Comparison of ENCODE assay signal across 13 cellular contexts in the genomic region with DNA sequence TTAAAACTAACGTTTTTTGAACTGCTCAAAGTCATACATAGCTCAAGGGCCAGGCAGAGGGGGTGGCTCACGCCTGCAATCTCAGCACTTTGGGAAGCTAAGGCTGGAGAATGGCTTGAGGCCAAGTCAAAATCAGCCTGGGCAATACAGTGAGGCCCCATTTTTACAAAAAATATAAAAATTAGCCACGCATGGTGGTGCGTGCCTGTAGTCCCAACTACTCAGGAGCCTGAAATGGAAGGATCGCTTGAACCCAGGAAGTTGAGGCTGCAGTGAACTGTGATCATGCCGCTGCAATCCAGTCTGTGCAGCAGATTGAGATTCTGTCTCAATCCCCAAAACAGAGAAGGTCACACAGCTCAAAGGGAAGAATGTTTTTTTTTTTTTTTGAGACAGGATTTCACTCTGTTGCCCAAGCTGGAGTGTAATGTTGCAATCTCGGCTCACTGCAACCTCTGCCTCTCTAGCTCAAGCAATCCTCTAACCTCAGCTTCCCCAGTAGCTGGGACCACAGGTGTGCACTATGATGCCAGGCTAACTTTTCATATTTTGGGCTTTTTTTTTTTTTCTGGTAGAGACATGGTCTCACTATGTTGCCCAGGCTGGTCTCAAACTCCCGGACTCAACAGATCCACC. TPM values are rescaled to one million over a fixed set of nuclear protein-coding genes. Genes with fewer than 3 reads are reported as not detected.
DNase-seq lines count a peak whose midpoint lies in the region; ATAC-seq, FAIRE-seq and TF ChIP-seq lines count a peak whose summit lies in the region.
"Had no signal": no experiment of that assay in that cellular context is flagged by ENCODE, and none has a peak within 500 bp of the region (broad histone marks: within the 10 kb centered on the region; RNA-seq: fewer than 3 reads in every experiment).

No MANE protein-coding gene starts in this region.

- intact Hi-C loops in MCF 10A (cut with micrococcal nuclease) = no loop called here
- intact Hi-C loops in mammary epithelial cell (cut with micrococcal nuclease) = loop anchor here (5.0 kb wide), 1 partner anchor 94 kb away; no protein-coding TSS in a partner anchor
- intact Hi-C loops in HepG2 (cut with micrococcal nuclease; ENCODE audit: unreplicated experiment) = no loop called here
- intact Hi-C loops in prostate gland (cut with DNase I) = loop anchor here (5.0 kb wide), 1 partner anchor 44 kb away; a partner anchor contains a TSS
- intact Hi-C loops in head of caudate nucleus (cut with DNase I) = no loop called here

- DNase-seq in MCF 10A (ENCODE audit: unreplicated experiment) (peak; percentile 57), mammary epithelial cell (no peak), HepG2 (ENCODE audit: low spot score) (peak; percentile 74), type B pancreatic cell (ENCODE audit: extremely low spot score, unreplicated experiment) (no peak), prostate gland (ENCODE audit: low spot score) (no peak), head of caudate nucleus (no peak)
- DNase-seq: activated effector memory CD4-positive, alpha-beta T cell treated with Interleukin-2 at 50 U/mL for 16 hours; dorsolateral prefrontal cortex; NCI-H1417 treated with DMSO at 0.1 percent for 48 hours; stimulated activated CD4-positive, alpha-beta T cell treated with anti-CD3 and anti-CD28 coated beads, Interleukin-2, amount 100 ng/mL, for 24 hours had no signal

- H3K27ac Mint-ChIP-seq in MCF 10A (ENCODE audit: low read depth, unreplicated experiment) (no peak overlapping the region), type B pancreatic cell (no peak overlapping the region)
- H3K27ac Mint-ChIP-seq in activated naive CD8-positive, alpha-beta T cell = peak overlapping the region; percentile 34

- no peak overlapping the region for H3K4me3 ChIP-seq in mammary epithelial cell (replicated peaks in 1 of 3; ENCODE audit: insufficient read depth in 1 of 3, low read depth in 2 of 3, low read length in 3 of 3)
- no peak overlapping the region for H3K4me3 ChIP-seq in HepG2 (replicated peaks in 1 of 3; ENCODE audit: insufficient read depth in 1 of 3, low read depth in 2 of 3, low read length in 3 of 3)
- no peak overlapping the region for H3K4me3 ChIP-seq in prostate gland
- H3K4me3 ChIP-seq: suprapubic skin had no signal

- FAIRE-seq in HepG2 (lab: Jason Lieb, UNC) = peak; percentile 68

- no TSS peak for BruUV-seq in MCF 10A (replicated peaks; lab: Mats Ljungman, UMichigan)
- BruUV-seq in mammary epithelial cell (replicated peaks; lab: Mats Ljungman, UMichigan) = no TSS peak
- BruUV-seq in HepG2 (replicated peaks; lab: Mats Ljungman, UMichigan) = no TSS peak

- H2AFZ ChIP-seq in mammary epithelial cell (ENCODE audit: low read depth, low read length) (no peak overlapping the region), HepG2 (ENCODE audit: low read length) (no peak overlapping the region)

- dilution Hi-C loops in mammary epithelial cell (cut with HindIII; ENCODE audit: low sequenced_read_pairs) = loop anchor here (5.0 kb wide), 1 partner anchor 41 kb away; a partner anchor contains a TSS

- no peaks in the 10 kb centered on the region for H4K20me1 ChIP-seq in mammary epithelial cell (ENCODE audit: insufficient read depth, low read length)
- H4K20me1 ChIP-seq in HepG2 (ENCODE audit: insufficient read depth, low read length) = no peaks in the 10 kb centered on the region

- no peak overlapping the region for H3K27ac ChIP-seq in mammary epithelial cell (ENCODE audit: insufficient read depth, low read depth, low read length)
- peak overlapping the region; percentile 5 for H3K27ac ChIP-seq in HepG2 (ENCODE audit: extremely low read length, insufficient read depth, low read length)
- no peak overlapping the region for H3K27ac ChIP-seq in prostate gland
- H3K27ac ChIP-seq: suprapubic skin had no signal

- H3K9me3 Mint-ChIP-seq in MCF 10A (ENCODE audit: unreplicated experiment) = no peaks in the 10 kb centered on the region
- H3K9me3 Mint-ChIP-seq in activated naive CD8-positive, alpha-beta T cell (ENCODE audit: low read depth) = no peaks in the 10 kb centered on the region
- no peaks in the 10 kb centered on the region for H3K9me3 Mint-ChIP-seq in type B pancreatic cell

- H3K9me3 ChIP-seq in mammary epithelial cell (replicated peaks; ENCODE audit: insufficient read depth, low read length) (no peaks in the 10 kb centered on the region), HepG2 (ENCODE audit: low read length) (no peaks in the 10 kb centered on the region), prostate gland (no peaks in the 10 kb centered on the region)
- H3K9me3 ChIP-seq: suprapubic skin had no signal

- H3K36me3 ChIP-seq in mammary epithelial cell (ENCODE audit: insufficient read depth, low read length) (peaks cover 12% of the 10 kb centered on the region), HepG2 (replicated peaks in 1 of 2; ENCODE audit: control insufficient read depth in 1 of 2, insufficient read depth in 2 of 2, low read length in 2 of 2) (peaks cover 11 to 25% of the 10 kb centered on the region in 2 experiments; a peak in 4 of 5 replicates), prostate gland (peaks cover 0 to 5% of the 10 kb centered on the region in 2 donors)

- TF ChIP-seq CTCF in MCF 10A (IDR thresholded peaks at IDR 0.05; ENCODE audit: unreplicated experiment) (no peak), mammary epithelial cell (conservative IDR thresholded peaks at IDR 0.05 in 1 of 2, IDR thresholded peaks at IDR 0.05 in 1 of 2; ENCODE audit: extremely low read depth in 1 of 2, insufficient read depth in 1 of 2, low read depth in 1 of 2, low read length in 2 of 2) (no peak), HepG2 (CRISPR knock-in tag; IDR thresholded peaks at IDR 0.05) (no peak), type B pancreatic cell (conservative IDR thresholded peaks at IDR 0.05) (no peak), prostate gland (IDR thresholded peaks at IDR 0.05) (no peak)

- no peak for TF ChIP-seq RAD21 in HepG2 (CRISPR knock-in tag; IDR thresholded peaks at IDR 0.05)

- in situ Hi-C loops in mammary epithelial cell (cut with MboI; ENCODE audit: low sequenced_read_pairs in 2 of 2) (no loop called here), HepG2 (cut with HindIII; ENCODE audit: extremely low pct_ligation_motif_present, low pct_unique_long_range_greater_than_20kb) (no loop called here)

- H3K27me3 Mint-ChIP-seq in MCF 10A (ENCODE audit: insufficient read depth, unreplicated experiment) (no peaks in the 10 kb centered on the region), type B pancreatic cell (peaks cover 4% of the 10 kb centered on the region)
- H3K27me3 Mint-ChIP-seq in activated naive CD8-positive, alpha-beta T cell = no peaks in the 10 kb centered on the region

- H3K4me1 ChIP-seq in mammary epithelial cell (ENCODE audit: insufficient read depth, low read length) = peaks cover 13% of the 10 kb centered on the region
- peaks cover 33% of the 10 kb centered on the region for H3K4me1 ChIP-seq in HepG2 (ENCODE audit: insufficient read depth, low read length)
- H3K4me1 ChIP-seq in prostate gland (replicated peaks) = no peaks in the 10 kb centered on the region

- POLR2A ChIA-PET in MCF 10A (lab: Yijun Ruan, JAX) (interaction anchor here (0.6 to 5.2 kb wide), 13 partner anchors 8 to 1007 kb away, joined by 3 to 90 read pairs (median 4); a partner anchor contains a TSS), HepG2 (lab: Yijun Ruan, JAX) (interaction anchor here (0.6 to 4.9 kb wide), 15 partner anchors 11 to 645 kb away, joined by 3 to 42 read pairs (median 5); a partner anchor contains a TSS)

- H3K9ac ChIP-seq in mammary epithelial cell (ENCODE audit: insufficient read depth, low read length) = no peak overlapping the region
- H3K9ac ChIP-seq in HepG2 (ENCODE audit: insufficient read depth, low read depth, low read length) = peak overlapping the region; percentile 3; the same call in 1 of the 2 replicates

- TF ChIP-seq POLR2A in HepG2 (IDR thresholded peaks at IDR 0.05; ENCODE audit: insufficient read depth in 1 of 2, low read depth in 2 of 2, low read length in 2 of 2) (no peak), prostate gland (IDR thresholded peaks at IDR 0.05) (no peak)

- H3K36me3 Mint-ChIP-seq in MCF 10A (ENCODE audit: insufficient read depth, unreplicated experiment) (peaks cover 67% of the 10 kb centered on the region), type B pancreatic cell (peaks cover 25% of the 10 kb centered on the region)
- peaks cover 12% of the 10 kb centered on the region for H3K36me3 Mint-ChIP-seq in activated naive CD8-positive, alpha-beta T cell

- ATAC-seq in HepG2 = peak; percentile 77
- no peak for ATAC-seq in GM18498 (IDR thresholded peaks at IDR 0.05; ENCODE audit: unreplicated experiment)

- WGBS in mammary epithelial cell (ENCODE audit: low coverage, missing lambda C conversion rate) = 92% methylated on average over 6 of the region's 8 CpGs
- 46% methylated on average over 8 of the region's 8 CpGs for WGBS in HepG2 (ENCODE audit: low lambda C conversion rate)
- WGBS in prostate gland = 77% methylated on average over 8 of the region's 8 CpGs

- no peak overlapping the region for H3K4me3 Mint-ChIP-seq in MCF 10A (ENCODE audit: unreplicated experiment)
- H3K4me3 Mint-ChIP-seq in activated naive CD8-positive, alpha-beta T cell = peak overlapping the region; percentile 35
- H3K4me3 Mint-ChIP-seq in type B pancreatic cell = peak overlapping the region; percentile 22

- H3K27me3 ChIP-seq in mammary epithelial cell (ENCODE audit: insufficient read depth, low read length) (no peaks in the 10 kb centered on the region), HepG2 (ENCODE audit: control insufficient read depth in 1 of 2, insufficient read depth in 2 of 2, low read length in 2 of 2) (no peaks in the 10 kb centered on the region), prostate gland (replicated peaks; ENCODE audit: insufficient read depth) (no peaks in the 10 kb centered on the region)
- H3K27me3 ChIP-seq: dorsolateral prefrontal cortex, suprapubic skin had no signal

- TF ChIP-seq EP300 in HepG2 (IDR thresholded peaks at IDR 0.05; ENCODE audit: low read depth in 2 of 2, low read length in 2 of 2) (peak; percentile 42 to 44; a peak in 1 of 4 replicates), HepG2 (CRISPR knock-in tag; IDR thresholded peaks at IDR 0.05; ENCODE audit: borderline replicate concordance) (no peak)

- H3K4me1 Mint-ChIP-seq in MCF 10A (ENCODE audit: insufficient read depth, unreplicated experiment) = peaks cover 13% of the 10 kb centered on the region
- H3K4me1 Mint-ChIP-seq in activated naive CD8-positive, alpha-beta T cell (ENCODE audit: low read depth) = peaks cover 62% of the 10 kb centered on the region
- peaks cover 33% of the 10 kb centered on the region for H3K4me1 Mint-ChIP-seq in type B pancreatic cell (ENCODE audit: unreplicated experiment)

- H3K4me2 ChIP-seq in mammary epithelial cell (ENCODE audit: insufficient read depth, low read depth, low read length) (no peak overlapping the region), HepG2 (ENCODE audit: low read depth, low read length) (peak overlapping the region; percentile 28)

- CTCF ChIA-PET in MCF 10A (lab: Yijun Ruan, JAX) = interaction anchor here (0.6 to 4.0 kb wide), 12 partner anchors 12 to 1523 kb away, joined by 3 to 35 read pairs (median 3); a partner anchor contains a TSS
- CTCF ChIA-PET in mammary epithelial cell (lab: Charles Lee; ENCODE audit: low non-redundant PET) = no interaction called here
- CTCF ChIA-PET in HepG2 (lab: Yijun Ruan, JAX; ENCODE audit: low intra/inter-chr PET ratio, low total read pairs) = no interaction called here

- H3K79me2 ChIP-seq in mammary epithelial cell (ENCODE audit: insufficient read depth, low read length) (peaks cover 62% of the 10 kb centered on the region), HepG2 (ENCODE audit: insufficient read depth, low read length) (no peaks in the 10 kb centered on the region)

RNA-seq across cellular contexts. Expression of a gene that starts 2.9 kb away (rescaled TPM):
- total RNA-seq in MCF 10A (2022) = 57.6 and 60.6 TPM in 2 replicates
- 10 to 100 TPM; 38.7 to 55.8 TPM for total RNA-seq in mammary epithelial cell
- 52.0 TPM for polyA plus RNA-seq in mammary epithelial cell
- 53.5 TPM for polyA minus RNA-seq in mammary epithelial cell
- total RNA-seq in HepG2 (2016; rRNA removed; fragmentation: Illumina TruSeq; extraction: Trizol) = 0.52 and 1.5 TPM in 2 replicates
- 1.3 and 3.6 TPM in 2 replicates for total RNA-seq in HepG2 (2016; cell fraction: cytosol; rRNA removed; fragmentation: Illumina TruSeq; extraction: Trizol; ENCODE audit: low read depth)
- 0.61 and 1.6 TPM in 2 replicates for total RNA-seq in HepG2 (2016; cell fraction: insoluble cytoplasmic fraction; rRNA removed; fragmentation: Illumina TruSeq; extraction: Trizol)
- 0.71 and 0.76 TPM in 2 replicates for total RNA-seq in HepG2 (2016; cell fraction: membrane; rRNA removed; fragmentation: Illumina TruSeq; extraction: Trizol)
- 1.2 and 2.0 TPM in 2 replicates for total RNA-seq in HepG2 (2016; cell fraction: nucleus; rRNA removed; fragmentation: Illumina TruSeq; extraction: Trizol)
- polyA plus RNA-seq in HepG2 (2011; rRNA removed) = 2.1 and 2.9 TPM in 2 replicates
- polyA plus RNA-seq in HepG2 (2011; cell fraction: cytosol; rRNA removed) = 0.87 and 0.90 TPM in 2 replicates
- polyA plus RNA-seq in HepG2 (2011; cell fraction: nucleus; rRNA removed) = 7.7 and 10.1 TPM in 2 replicates
- polyA plus RNA-seq in HepG2 (2012) = 2.0 and 2.8 TPM in 2 replicates
- 0.17 and 0.28 TPM in 2 replicates for polyA plus RNA-seq in HepG2 (2016; cell fraction: cytosol; fragmentation: Illumina TruSeq; extraction: Trizol; ENCODE audit: low read depth)
- polyA plus RNA-seq in HepG2 (2016; cell fraction: insoluble cytoplasmic fraction; fragmentation: Illumina TruSeq; extraction: Trizol; ENCODE audit: low read depth) = 0.76 and 1.0 TPM in 2 replicates
- polyA plus RNA-seq in HepG2 (2016; cell fraction: membrane; fragmentation: Illumina TruSeq; extraction: Trizol; ENCODE audit: low read depth) = 0.27 and 0.43 TPM in 2 replicates
- polyA plus RNA-seq in HepG2 (2016; cell fraction: nucleus; fragmentation: Illumina TruSeq; extraction: Trizol; ENCODE audit: insufficient read depth, low read depth) = 3.6 and 4.3 TPM in 2 replicates
- polyA minus RNA-seq in HepG2 (2011; rRNA and poly(A)+ RNA removed; ENCODE audit: low replicate concordance) = 5.4 and 70.7 TPM in 2 replicates
- 0.97 and 1.6 TPM in 2 replicates for polyA minus RNA-seq in HepG2 (2011; cell fraction: cytosol; rRNA and poly(A)+ RNA removed)
- polyA minus RNA-seq in HepG2 (2011; cell fraction: nucleus; rRNA and poly(A)+ RNA removed) = 14.7 and 14.8 TPM in 2 replicates
- 91.5 and 102 TPM in 2 replicates for total RNA-seq in type B pancreatic cell (ENCODE audit: low replicate concordance)
- total RNA-seq in prostate gland = 100 to 1,000 TPM; 170 to 463 TPM

RNA-seq across cellular contexts. Expression of a gene that starts 13.2 kb away (rescaled TPM):
- total RNA-seq in MCF 10A (2022) = 175 and 201 TPM in 2 replicates
- 100 to 1,000 TPM in 1 of 2 donors, 10 to 100 TPM in 1; 61.3 to 120 TPM for total RNA-seq in mammary epithelial cell
- polyA plus RNA-seq in mammary epithelial cell = 217 TPM
- 327 TPM for polyA minus RNA-seq in mammary epithelial cell
- 210 and 289 TPM in 2 replicates for total RNA-seq in HepG2 (2016; rRNA removed; fragmentation: Illumina TruSeq; extraction: Trizol)
- total RNA-seq in HepG2 (2016; cell fraction: cytosol; rRNA removed; fragmentation: Illumina TruSeq; extraction: Trizol; ENCODE audit: low read depth) = 154 and 171 TPM in 2 replicates
- 224 and 314 TPM in 2 replicates for total RNA-seq in HepG2 (2016; cell fraction: insoluble cytoplasmic fraction; rRNA removed; fragmentation: Illumina TruSeq; extraction: Trizol)
- 131 and 139 TPM in 2 replicates for total RNA-seq in HepG2 (2016; cell fraction: membrane; rRNA removed; fragmentation: Illumina TruSeq; extraction: Trizol)
- 137 and 144 TPM in 2 replicates for total RNA-seq in HepG2 (2016; cell fraction: nucleus; rRNA removed; fragmentation: Illumina TruSeq; extraction: Trizol)
- 329 and 354 TPM in 2 replicates for polyA plus RNA-seq in HepG2 (2011; rRNA removed)
- polyA plus RNA-seq in HepG2 (2011; cell fraction: cytosol; rRNA removed) = 348 and 362 TPM in 2 replicates
- 327 and 362 TPM in 2 replicates for polyA plus RNA-seq in HepG2 (2011; cell fraction: nucleus; rRNA removed)
- polyA plus RNA-seq in HepG2 (2012) = 137 and 192 TPM in 2 replicates
- 39.5 and 40.9 TPM in 2 replicates for polyA plus RNA-seq in HepG2 (2016; cell fraction: cytosol; fragmentation: Illumina TruSeq; extraction: Trizol; ENCODE audit: low read depth)
- polyA plus RNA-seq in HepG2 (2016; cell fraction: insoluble cytoplasmic fraction; fragmentation: Illumina TruSeq; extraction: Trizol; ENCODE audit: low read depth) = 294 and 308 TPM in 2 replicates
- polyA plus RNA-seq in HepG2 (2016; cell fraction: membrane; fragmentation: Illumina TruSeq; extraction: Trizol; ENCODE audit: low read depth) = 72.5 and 74.3 TPM in 2 replicates
- polyA plus RNA-seq in HepG2 (2016; cell fraction: nucleus; fragmentation: Illumina TruSeq; extraction: Trizol; ENCODE audit: insufficient read depth, low read depth) = 212 and 229 TPM in 2 replicates
- polyA minus RNA-seq in HepG2 (2011; rRNA and poly(A)+ RNA removed; ENCODE audit: low replicate concordance) = 563 and 739 TPM in 2 replicates
- 136 and 191 TPM in 2 replicates for polyA minus RNA-seq in HepG2 (2011; cell fraction: cytosol; rRNA and poly(A)+ RNA removed)
- polyA minus RNA-seq in HepG2 (2011; cell fraction: nucleus; rRNA and poly(A)+ RNA removed) = 169 and 174 TPM in 2 replicates
- total RNA-seq in type B pancreatic cell (ENCODE audit: low replicate concordance) = 78.0 and 134 TPM in 2 replicates
- 10 to 100 TPM; 65.0 to 71.0 TPM for total RNA-seq in prostate gland

RNA-seq across cellular contexts. Expression of a gene that starts 33.0 kb away (rescaled TPM):
- total RNA-seq in MCF 10A (2022) (0.26 and 0.47 TPM in 2 replicates), mammary epithelial cell (under 1 TPM; 0.33 to 0.40 TPM), HepG2 (2016; rRNA removed; fragmentation: Illumina TruSeq; extraction: Trizol) (not detected in 2 replicates), type B pancreatic cell (ENCODE audit: low replicate concordance) (1.4 and 2.0 TPM in 2 replicates), prostate gland (1 to 10 TPM in 1 of 2 donors, under 1 TPM in 1; 0.62 to 1.0 TPM)
- polyA plus RNA-seq in mammary epithelial cell (0.09 TPM), HepG2 (2011; rRNA removed) (0.20 and 0.31 TPM in 2 replicates)
- not detected for polyA minus RNA-seq in mammary epithelial cell
- total RNA-seq in HepG2 (2016; cell fraction: cytosol; rRNA removed; fragmentation: Illumina TruSeq; extraction: Trizol; ENCODE audit: low read depth) = not detected in 2 replicates
- total RNA-seq in HepG2 (2016; cell fraction: insoluble cytoplasmic fraction; rRNA removed; fragmentation: Illumina TruSeq; extraction: Trizol) = not detected in 2 replicates
- not detected in 2 replicates for total RNA-seq in HepG2 (2016; cell fraction: membrane; rRNA removed; fragmentation: Illumina TruSeq; extraction: Trizol)
- total RNA-seq in HepG2 (2016; cell fraction: nucleus; rRNA removed; fragmentation: Illumina TruSeq; extraction: Trizol) = not detected in 2 replicates
- 0.04 and 0.05 TPM in 2 replicates for polyA plus RNA-seq in HepG2 (2011; cell fraction: cytosol; rRNA removed)
- polyA plus RNA-seq in HepG2 (2011; cell fraction: nucleus; rRNA removed) = 1.1 and 1.9 TPM in 2 replicates
- polyA plus RNA-seq in HepG2 (2012) = 0.21 and 0.67 TPM in 2 replicates
- not detected in 2 replicates for polyA plus RNA-seq in HepG2 (2016; cell fraction: cytosol; fragmentation: Illumina TruSeq; extraction: Trizol; ENCODE audit: low read depth)
- not detected in 2 replicates for polyA plus RNA-seq in HepG2 (2016; cell fraction: insoluble cytoplasmic fraction; fragmentation: Illumina TruSeq; extraction: Trizol; ENCODE audit: low read depth)
- not detected in 2 replicates for polyA plus RNA-seq in HepG2 (2016; cell fraction: membrane; fragmentation: Illumina TruSeq; extraction: Trizol; ENCODE audit: low read depth)
- not detected in 2 replicates for polyA plus RNA-seq in HepG2 (2016; cell fraction: nucleus; fragmentation: Illumina TruSeq; extraction: Trizol; ENCODE audit: insufficient read depth, low read depth)
- 0.26 and 0.30 TPM in 2 replicates for polyA minus RNA-seq in HepG2 (2011; rRNA and poly(A)+ RNA removed; ENCODE audit: low replicate concordance)
- not detected in 2 replicates for polyA minus RNA-seq in HepG2 (2011; cell fraction: cytosol; rRNA and poly(A)+ RNA removed)
- 0.25 and 0.90 TPM in 2 replicates for polyA minus RNA-seq in HepG2 (2011; cell fraction: nucleus; rRNA and poly(A)+ RNA removed)

RNA-seq across cellular contexts. Expression of a gene that starts 40.9 kb away (rescaled TPM):
- 39.0 and 44.4 TPM in 2 replicates for total RNA-seq in MCF 10A (2022)
- total RNA-seq in mammary epithelial cell = 10 to 100 TPM; 32.0 to 35.0 TPM
- polyA plus RNA-seq in mammary epithelial cell = 29.9 TPM
- 33.4 TPM for polyA minus RNA-seq in mammary epithelial cell
- 130 and 141 TPM in 2 replicates for total RNA-seq in HepG2 (2016; rRNA removed; fragmentation: Illumina TruSeq; extraction: Trizol)
- 124 and 143 TPM in 2 replicates for total RNA-seq in HepG2 (2016; cell fraction: cytosol; rRNA removed; fragmentation: Illumina TruSeq; extraction: Trizol; ENCODE audit: low read depth)
- 128 and 148 TPM in 2 replicates for total RNA-seq in HepG2 (2016; cell fraction: insoluble cytoplasmic fraction; rRNA removed; fragmentation: Illumina TruSeq; extraction: Trizol)
- total RNA-seq in HepG2 (2016; cell fraction: membrane; rRNA removed; fragmentation: Illumina TruSeq; extraction: Trizol) = 134 and 154 TPM in 2 replicates
- total RNA-seq in HepG2 (2016; cell fraction: nucleus; rRNA removed; fragmentation: Illumina TruSeq; extraction: Trizol) = 82.9 and 84.6 TPM in 2 replicates
- 64.7 and 74.4 TPM in 2 replicates for polyA plus RNA-seq in HepG2 (2011; rRNA removed)
- polyA plus RNA-seq in HepG2 (2011; cell fraction: cytosol; rRNA removed) = 49.6 and 52.3 TPM in 2 replicates
- polyA plus RNA-seq in HepG2 (2011; cell fraction: nucleus; rRNA removed) = 90.4 and 93.9 TPM in 2 replicates
- 58.5 and 83.9 TPM in 2 replicates for polyA plus RNA-seq in HepG2 (2012)
- 42.0 and 47.4 TPM in 2 replicates for polyA plus RNA-seq in HepG2 (2016; cell fraction: cytosol; fragmentation: Illumina TruSeq; extraction: Trizol; ENCODE audit: low read depth)
- 106 and 115 TPM in 2 replicates for polyA plus RNA-seq in HepG2 (2016; cell fraction: insoluble cytoplasmic fraction; fragmentation: Illumina TruSeq; extraction: Trizol; ENCODE audit: low read depth)
- polyA plus RNA-seq in HepG2 (2016; cell fraction: membrane; fragmentation: Illumina TruSeq; extraction: Trizol; ENCODE audit: low read depth) = 86.6 and 89.8 TPM in 2 replicates
- 118 and 127 TPM in 2 replicates for polyA plus RNA-seq in HepG2 (2016; cell fraction: nucleus; fragmentation: Illumina TruSeq; extraction: Trizol; ENCODE audit: insufficient read depth, low read depth)
- polyA minus RNA-seq in HepG2 (2011; rRNA and poly(A)+ RNA removed; ENCODE audit: low replicate concordance) = 39.3 and 43.1 TPM in 2 replicates
- polyA minus RNA-seq in HepG2 (2011; cell fraction: cytosol; rRNA and poly(A)+ RNA removed) = 27.3 and 39.3 TPM in 2 replicates
- 50.6 and 59.4 TPM in 2 replicates for polyA minus RNA-seq in HepG2 (2011; cell fraction: nucleus; rRNA and poly(A)+ RNA removed)
- total RNA-seq in type B pancreatic cell (ENCODE audit: low replicate concordance) = 17.3 and 40.7 TPM in 2 replicates
- 10 to 100 TPM; 39.8 to 53.3 TPM for total RNA-seq in prostate gland

RNA-seq across cellular contexts. Expression of a gene that starts 44.5 kb away (rescaled TPM):
- total RNA-seq in MCF 10A (2022) (71.0 and 83.1 TPM in 2 replicates), mammary epithelial cell (100 to 1,000 TPM; 122 to 134 TPM), HepG2 (2016; rRNA removed; fragmentation: Illumina TruSeq; extraction: Trizol) (8.6 and 16.9 TPM in 2 replicates), type B pancreatic cell (ENCODE audit: low replicate concordance) (52.3 and 91.8 TPM in 2 replicates), prostate gland (100 to 1,000 TPM; 124 to 150 TPM)
- polyA plus RNA-seq in mammary epithelial cell (110 TPM), HepG2 (2011; rRNA removed) (45.2 and 80.6 TPM in 2 replicates)
- 360 TPM for polyA minus RNA-seq in mammary epithelial cell
- 4.6 and 5.4 TPM in 2 replicates for total RNA-seq in HepG2 (2016; cell fraction: cytosol; rRNA removed; fragmentation: Illumina TruSeq; extraction: Trizol; ENCODE audit: low read depth)
- total RNA-seq in HepG2 (2016; cell fraction: insoluble cytoplasmic fraction; rRNA removed; fragmentation: Illumina TruSeq; extraction: Trizol) = 8.2 and 17.2 TPM in 2 replicates
- total RNA-seq in HepG2 (2016; cell fraction: membrane; rRNA removed; fragmentation: Illumina TruSeq; extraction: Trizol) = 13.8 and 15.6 TPM in 2 replicates
- 15.9 and 21.6 TPM in 2 replicates for total RNA-seq in HepG2 (2016; cell fraction: nucleus; rRNA removed; fragmentation: Illumina TruSeq; extraction: Trizol)
- polyA plus RNA-seq in HepG2 (2011; cell fraction: cytosol; rRNA removed) = 49.4 and 54.8 TPM in 2 replicates
- 70.7 and 85.9 TPM in 2 replicates for polyA plus RNA-seq in HepG2 (2011; cell fraction: nucleus; rRNA removed)
- 45.8 and 84.6 TPM in 2 replicates for polyA plus RNA-seq in HepG2 (2012)
- polyA plus RNA-seq in HepG2 (2016; cell fraction: cytosol; fragmentation: Illumina TruSeq; extraction: Trizol; ENCODE audit: low read depth) = 6.5 and 7.4 TPM in 2 replicates
- polyA plus RNA-seq in HepG2 (2016; cell fraction: insoluble cytoplasmic fraction; fragmentation: Illumina TruSeq; extraction: Trizol; ENCODE audit: low read depth) = 8.2 and 10.9 TPM in 2 replicates
- 11.6 and 13.0 TPM in 2 replicates for polyA plus RNA-seq in HepG2 (2016; cell fraction: membrane; fragmentation: Illumina TruSeq; extraction: Trizol; ENCODE audit: low read depth)
- polyA plus RNA-seq in HepG2 (2016; cell fraction: nucleus; fragmentation: Illumina TruSeq; extraction: Trizol; ENCODE audit: insufficient read depth, low read depth) = 22.9 and 23.5 TPM in 2 replicates
- polyA minus RNA-seq in HepG2 (2011; rRNA and poly(A)+ RNA removed; ENCODE audit: low replicate concordance) = 73.0 and 241 TPM in 2 replicates
- polyA minus RNA-seq in HepG2 (2011; cell fraction: cytosol; rRNA and poly(A)+ RNA removed) = 55.0 and 77.3 TPM in 2 replicates
- 23.4 and 37.7 TPM in 2 replicates for polyA minus RNA-seq in HepG2 (2011; cell fraction: nucleus; rRNA and poly(A)+ RNA removed)

Comparison
In these comparisons a context has a peak if more than half of its experiments do, and no peak if none do; other contexts are left out.
1. DNase-seq: peak in MCF 10A (single experiment) and HepG2 (single experiment); none in mammary epithelial cell (single experiment), type B pancreatic cell (single experiment), prostate gland (single experiment) and head of caudate nucleus (0 of 42).
2. intact Hi-C loops: an anchor here in mammary epithelial cell (5.0 kb wide) and prostate gland (5.0 kb wide); none called in MCF 10A, HepG2 and head of caudate nucleus.
3. RNA of a gene that starts 2.9 kb away (total RNA-seq): 170 to 463 TPM in prostate gland, 91.5 to 102 TPM in type B pancreatic cell, 57.6 to 60.6 TPM in MCF 10A and 38.7 to 55.8 TPM in mammary epithelial cell; 0.52 to 3.6 TPM in HepG2; every median in the first group is over 4 times any median in the second.